ENCODE assay signal across 8 cellular contexts in the genomic region with DNA sequence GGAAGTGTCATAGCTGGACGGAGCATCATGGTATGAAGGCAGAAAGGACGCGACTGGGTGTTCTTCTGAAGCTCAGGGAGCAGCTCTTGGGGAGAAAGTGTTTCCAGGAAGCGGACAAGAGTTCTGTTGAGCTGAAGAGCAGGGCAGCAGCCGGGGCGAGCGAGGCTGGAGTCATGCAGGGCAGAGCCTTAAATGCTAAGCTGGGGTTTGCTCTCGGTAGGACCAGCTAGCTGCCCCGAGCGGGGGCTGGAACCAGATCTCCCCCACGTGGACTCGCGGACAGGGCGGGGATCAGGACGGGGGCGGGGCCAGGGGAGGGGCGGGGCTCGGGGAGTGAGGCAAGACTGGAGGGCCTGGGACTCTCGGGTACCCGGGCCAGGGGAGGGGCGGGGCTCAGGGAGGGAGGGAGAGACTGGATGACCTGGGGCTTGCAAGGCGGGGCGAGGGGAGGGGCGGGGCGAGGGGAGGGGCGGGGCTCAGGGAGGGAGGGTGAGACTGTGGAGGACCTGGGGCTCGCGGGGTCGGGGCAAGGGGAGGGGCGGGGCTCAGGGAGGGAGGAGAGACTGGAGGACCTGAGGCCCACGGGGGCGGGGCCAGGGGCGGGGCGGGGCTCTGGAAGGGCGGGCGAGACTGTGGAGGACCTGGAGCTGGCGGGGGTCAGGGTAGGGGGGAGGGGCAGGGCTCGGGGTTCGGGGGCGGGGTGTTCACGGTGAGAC. TPM values are rescaled to one million over a fixed set of nuclear protein-coding genes. Genes with fewer than 3 reads are reported as not detected.
DNase-seq lines count a peak whose midpoint lies in the region; ATAC-seq and TF ChIP-seq lines count a peak whose summit lies in the region.

No MANE protein-coding gene starts in this region.

- H3K27me3 ChIP-seq in OCI-LY3 (ENCODE audit: low read depth, low read length) (peaks cover 5% of the 10 kb centered on the region; the same call in 1 of the 2 replicates), mononuclear cell (ENCODE audit: insufficient read depth, low read length) (no peaks in the 10 kb centered on the region)

- no peaks in the 10 kb centered on the region for H4K20me1 ChIP-seq in OCI-LY3 (ENCODE audit: insufficient read depth, low read length)

- H3K79me2 ChIP-seq in OCI-LY3 (ENCODE audit: low read length), result no peaks in the 10 kb centered on the region

- peak overlapping the region; percentile 87 to 94 for H3K4me3 Mint-ChIP-seq in CD14-positive monocyte

- H2AFZ ChIP-seq in OCI-LY3 (ENCODE audit: low read depth, low read length), result peak overlapping the region; percentile 84

- H3K27me3 Mint-ChIP-seq in CD14-positive monocyte (ENCODE audit: low read depth in 3 of 3), result no peaks in the 10 kb centered on the region

- H3K9me3 Mint-ChIP-seq in CD14-positive monocyte, result no peaks in the 10 kb centered on the region

- H3K4me2 ChIP-seq in OCI-LY3 (ENCODE audit: low read length), result peak overlapping the region; percentile 97

- H3K4me1 ChIP-seq in OCI-LY3 (ENCODE audit: low read length) (peaks cover 30% of the 10 kb centered on the region), mononuclear cell (ENCODE audit: insufficient read depth, low read length) (peaks cover 47% of the 10 kb centered on the region)

- peaks cover 49% of the 10 kb centered on the region for H3K4me1 Mint-ChIP-seq in CD14-positive monocyte

- DNase-seq in CD14-positive monocyte (ENCODE audit: low spot score), result peak; percentile 95
- peak; percentile 92 for DNase-seq in HT-29 (ENCODE audit: low spot score)
- DNase-seq in activated T-cell treated with anti-CD3 and anti-CD28 coated beads for 24 hours (ENCODE audit: low read depth), result peak; percentile 84
- DNase-seq in epithelial cell of esophagus (ENCODE audit: low read depth), result peak; percentile 94
- peak; percentile 77 to 86 for DNase-seq in stimulated activated CD8-positive, alpha-beta memory T cell treated with anti-CD3 and anti-CD28 coated beads, Interleukin-15, amount 100 ng/mL, for 4 hours (ENCODE audit: low read depth in 2 of 2)

- no peaks in the 10 kb centered on the region for H3K36me3 Mint-ChIP-seq in CD14-positive monocyte

- ATAC-seq in GM19463 (IDR thresholded peaks at IDR 0.05; ENCODE audit: unreplicated experiment), result peak; percentile 64

- peak overlapping the region; percentile 64 to 86 (median 75) for H3K27ac Mint-ChIP-seq in CD14-positive monocyte

- peak overlapping the region; percentile 96 for H3K4me3 ChIP-seq in OCI-LY3 (ENCODE audit: low read length)
- H3K4me3 ChIP-seq in epithelial cell of esophagus (ENCODE audit: low read length), result peak overlapping the region; percentile 75
- H3K4me3 ChIP-seq in mononuclear cell (ENCODE audit: low read length), result peak overlapping the region; percentile 66

- no peak for TF ChIP-seq CTCF in CD14-positive monocyte (IDR thresholded peaks at IDR 0.05)
- TF ChIP-seq CTCF in OCI-LY3 (IDR thresholded peaks at IDR 0.05; ENCODE audit: low read depth, low read length), result no peak
- TF ChIP-seq CTCF in epithelial cell of esophagus (IDR thresholded peaks at IDR 0.05; ENCODE audit: insufficient read depth, low read depth, low read length, missing control alignments), result no peak

- H3K9me3 ChIP-seq in OCI-LY3 (ENCODE audit: insufficient read depth, low read length) (no peaks in the 10 kb centered on the region), mononuclear cell (ENCODE audit: low read depth, low read length) (no peaks in the 10 kb centered on the region)

- H3K27ac ChIP-seq in OCI-LY3 (ENCODE audit: low read length), result no peak overlapping the region

- intact Hi-C loops in CD14-positive monocyte (cut with micrococcal nuclease), result loop anchor here in 1 of 2 donors (5.0 to 10.0 kb wide), 2 partner anchors 95 to 1278 kb away; partner anchors contain the start of genes MORF4L1 and ZFAND6

- H3K36me3 ChIP-seq in OCI-LY3 (replicated peaks; ENCODE audit: low read depth, low read length), result no peaks in the 10 kb centered on the region

- H3K9ac ChIP-seq in OCI-LY3 (ENCODE audit: low read length), result peak overlapping the region; percentile 75

RNA-seq across cellular contexts. Expression of gene FAH, which starts 0.5 kb away (rescaled TPM):
- polyA plus RNA-seq in CD14-positive monocyte, result 10 to 100 TPM; 24.0 to 25.4 TPM
- 27.6 and 32.9 TPM in 2 replicates for total RNA-seq in HT-29 (2014; rRNA removed; shearing (Covaris generic))
- total RNA-seq in mononuclear cell, result 4.8 TPM
